1 cellular context compared by ENCODE assay signal in the genomic region with DNA sequence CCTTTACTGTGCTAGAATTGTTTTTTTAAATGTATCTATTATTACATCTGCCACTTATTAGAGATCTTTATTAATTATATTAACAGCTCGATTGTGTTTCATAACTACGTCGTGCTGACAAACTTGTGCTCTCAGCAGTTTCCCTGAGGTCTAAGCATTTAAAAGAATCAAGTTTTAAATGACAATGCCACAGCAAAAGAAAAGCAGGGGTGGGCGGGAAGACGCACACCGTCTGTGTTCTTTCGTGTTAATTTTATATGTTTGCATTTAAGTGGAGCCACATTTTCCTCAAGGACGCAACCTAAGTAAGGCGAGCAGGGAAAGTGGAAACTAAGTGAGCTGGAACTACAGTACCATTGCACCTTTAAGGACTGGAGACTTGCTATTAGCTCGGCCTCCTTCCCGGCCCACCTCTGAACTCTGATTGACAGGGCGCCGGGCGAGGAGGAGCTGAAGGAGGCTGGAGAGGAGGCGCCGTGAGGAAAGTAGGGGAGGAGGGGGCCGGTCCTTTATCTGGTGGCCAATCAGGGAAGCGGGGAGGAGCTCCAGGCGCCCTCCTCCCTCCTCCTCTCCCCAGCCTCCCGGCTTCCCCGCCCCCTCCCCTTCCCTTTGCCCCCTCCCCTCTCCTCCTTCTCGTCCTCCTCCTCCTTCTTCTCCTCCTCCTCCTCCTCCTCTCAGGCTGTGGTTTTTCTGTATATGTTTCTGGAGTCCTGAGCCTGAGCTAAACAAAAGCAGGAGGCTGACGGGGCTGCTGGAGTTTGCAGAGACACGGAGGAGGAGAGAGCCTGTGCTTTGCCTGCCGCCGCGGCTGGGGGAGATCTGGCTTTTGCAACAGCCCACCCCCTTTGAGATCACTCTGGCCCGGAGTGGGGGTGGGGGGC.
A peak's percentile ranks its signal among the peaks of the same experiment; 100 is the strongest.
TF ChIP-seq lines count a peak whose summit lies in the region.

A gene (plus strand): TSS at position 724 of the 881 bp plus-strand sequence.

TF ChIP-seq in SK-N-SH, 30 proteins besides CTCF, POLR2A, EP300 and RAD21 (continued from another document):
- TF ChIP-seq, protein P1, sequence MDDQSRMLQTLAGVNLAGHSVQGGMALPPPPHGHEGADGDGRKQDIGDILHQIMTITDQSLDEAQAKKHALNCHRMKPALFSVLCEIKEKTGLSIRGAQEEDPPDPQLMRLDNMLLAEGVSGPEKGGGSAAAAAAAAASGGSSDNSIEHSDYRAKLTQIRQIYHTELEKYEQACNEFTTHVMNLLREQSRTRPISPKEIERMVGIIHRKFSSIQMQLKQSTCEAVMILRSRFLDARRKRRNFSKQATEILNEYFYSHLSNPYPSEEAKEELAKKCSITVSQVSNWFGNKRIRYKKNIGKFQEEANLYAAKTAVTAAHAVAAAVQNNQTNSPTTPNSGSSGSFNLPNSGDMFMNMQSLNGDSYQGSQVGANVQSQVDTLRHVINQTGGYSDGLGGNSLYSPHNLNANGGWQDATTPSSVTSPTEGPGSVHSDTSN (IDR thresholded peaks at IDR 0.05), result peak; percentile 99
- TF ChIP-seq, protein P2, sequence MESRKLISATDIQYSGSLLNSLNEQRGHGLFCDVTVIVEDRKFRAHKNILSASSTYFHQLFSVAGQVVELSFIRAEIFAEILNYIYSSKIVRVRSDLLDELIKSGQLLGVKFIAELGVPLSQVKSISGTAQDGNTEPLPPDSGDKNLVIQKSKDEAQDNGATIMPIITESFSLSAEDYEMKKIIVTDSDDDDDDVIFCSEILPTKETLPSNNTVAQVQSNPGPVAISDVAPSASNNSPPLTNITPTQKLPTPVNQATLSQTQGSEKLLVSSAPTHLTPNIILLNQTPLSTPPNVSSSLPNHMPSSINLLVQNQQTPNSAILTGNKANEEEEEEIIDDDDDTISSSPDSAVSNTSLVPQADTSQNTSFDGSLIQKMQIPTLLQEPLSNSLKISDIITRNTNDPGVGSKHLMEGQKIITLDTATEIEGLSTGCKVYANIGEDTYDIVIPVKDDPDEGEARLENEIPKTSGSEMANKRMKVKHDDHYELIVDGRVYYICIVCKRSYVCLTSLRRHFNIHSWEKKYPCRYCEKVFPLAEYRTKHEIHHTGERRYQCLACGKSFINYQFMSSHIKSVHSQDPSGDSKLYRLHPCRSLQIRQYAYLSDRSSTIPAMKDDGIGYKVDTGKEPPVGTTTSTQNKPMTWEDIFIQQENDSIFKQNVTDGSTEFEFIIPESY (IDR thresholded peaks at IDR 0.05; ENCODE audit: borderline replicate concordance, low read depth), result no peak
- TF ChIP-seq RCOR1 (IDR thresholded peaks at IDR 0.05; ENCODE audit: low read length), result no peak
- TF ChIP-seq TCF12 (IDR thresholded peaks at IDR 0.05), result peak; percentile 47; the same call in 1 of the 2 replicates
- TF ChIP-seq, protein P3, sequence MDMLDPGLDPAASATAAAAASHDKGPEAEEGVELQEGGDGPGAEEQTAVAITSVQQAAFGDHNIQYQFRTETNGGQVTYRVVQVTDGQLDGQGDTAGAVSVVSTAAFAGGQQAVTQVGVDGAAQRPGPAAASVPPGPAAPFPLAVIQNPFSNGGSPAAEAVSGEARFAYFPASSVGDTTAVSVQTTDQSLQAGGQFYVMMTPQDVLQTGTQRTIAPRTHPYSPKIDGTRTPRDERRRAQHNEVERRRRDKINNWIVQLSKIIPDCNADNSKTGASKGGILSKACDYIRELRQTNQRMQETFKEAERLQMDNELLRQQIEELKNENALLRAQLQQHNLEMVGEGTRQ (IDR thresholded peaks at IDR 0.05; ENCODE audit: borderline replicate concordance, low read depth, low read length), result no peak
- TF ChIP-seq GATA2 (CRISPR knock-in tag; IDR thresholded peaks at IDR 0.05), result no peak
- no peak for TF ChIP-seq SIN3A (IDR thresholded peaks at IDR 0.05; ENCODE audit: borderline replicate concordance, low read depth, low read length)
- no peak for TF ChIP-seq EZH2phosphoT487 (IDR thresholded peaks at IDR 0.05; ENCODE audit: borderline replicate concordance, low read depth)
- no peak for TF ChIP-seq TEAD4 (IDR thresholded peaks at IDR 0.05; ENCODE audit: borderline replicate concordance, insufficient read depth)
- no peak for TF ChIP-seq RXRA (IDR thresholded peaks at IDR 0.05; ENCODE audit: borderline replicate concordance, low read depth)
- TF ChIP-seq, protein P4, sequence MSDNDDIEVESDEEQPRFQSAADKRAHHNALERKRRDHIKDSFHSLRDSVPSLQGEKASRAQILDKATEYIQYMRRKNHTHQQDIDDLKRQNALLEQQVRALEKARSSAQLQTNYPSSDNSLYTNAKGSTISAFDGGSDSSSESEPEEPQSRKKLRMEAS (IDR thresholded peaks at IDR 0.05; ENCODE audit: low read depth), result no peak; the same call in 1 of the 2 replicates
- no peak for TF ChIP-seq RFX5 (IDR thresholded peaks at IDR 0.05; ENCODE audit: low read length)
- TF ChIP-seq NRF1 (IDR thresholded peaks at IDR 0.05; ENCODE audit: low read depth, low read length), result no peak
- peak; percentile 22; the same call in 1 of the 2 replicates for TF ChIP-seq MXI1 (IDR thresholded peaks at IDR 0.05; ENCODE audit: low read depth, low read length)
- no peak for TF ChIP-seq SMC3 (IDR thresholded peaks at IDR 0.05; ENCODE audit: low read depth, low read length)
